ENCODE assay signal across 22 cellular contexts in the genomic region with DNA sequence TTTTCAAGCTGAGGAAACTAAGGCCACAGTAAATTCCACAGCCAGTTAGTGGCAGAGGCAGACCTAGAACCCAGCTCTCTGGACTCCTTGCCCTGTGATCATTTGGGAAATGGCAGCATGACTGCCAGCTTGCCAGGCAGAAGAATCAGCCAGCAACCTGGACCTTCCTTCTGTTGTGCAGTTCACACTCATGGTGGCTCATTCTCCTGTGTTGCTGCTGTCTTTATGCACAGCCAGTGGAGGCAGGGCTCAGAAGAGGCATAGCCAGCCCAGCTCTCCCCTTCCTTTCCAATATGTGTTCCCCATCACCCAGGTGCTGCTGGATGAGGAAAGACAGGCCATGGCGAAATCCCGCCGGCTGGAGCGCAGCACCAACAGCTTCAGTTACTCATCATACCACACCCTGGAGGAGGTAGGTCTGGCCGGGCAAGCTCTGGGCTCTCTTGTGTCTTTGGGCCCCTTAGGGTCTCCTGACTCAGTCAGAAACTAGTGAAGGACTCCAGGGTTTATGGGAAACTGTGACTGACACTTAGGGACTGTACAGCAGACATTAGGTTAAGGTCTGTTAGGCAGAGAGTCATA. TPM values are rescaled to one million over a fixed set of nuclear protein-coding genes. Genes with fewer than 3 reads are reported as not detected.
A peak's percentile ranks its signal among the peaks of the same experiment; 100 is the strongest.
DNase-seq lines count a peak whose midpoint lies in the region; ATAC-seq and TF ChIP-seq lines count a peak whose summit lies in the region.
"Had no signal": no experiment of that assay in that cellular context is flagged by ENCODE, and none has a peak within 500 bp of the region (broad histone marks: within the 10 kb centered on the region; RNA-seq: fewer than 3 reads in every experiment).

No MANE protein-coding gene starts in this region.

- H3K4me3 ChIP-seq in RWPE2 (ENCODE audit: severe bottlenecking) (no peak overlapping the region), coronary artery (no peak overlapping the region), mesenchymal stem cell (ENCODE audit: insufficient read depth in 1 of 2, low read depth in 1 of 2, low read length in 2 of 2) (no peak overlapping the region)
- H3K4me3 ChIP-seq: MG63 had no signal

- peaks cover 9% of the 10 kb centered on the region for H3K9me3 ChIP-seq in RWPE2 (ENCODE audit: severe bottlenecking)
- H3K9me3 ChIP-seq in mesenchymal stem cell (ENCODE audit: control insufficient read depth, low read length), result peaks cover 24% of the 10 kb centered on the region
- H3K9me3 ChIP-seq: MG63, SK-N-SH had no signal

- peak overlapping the region; percentile 16 to 81 for H2BK12ac ChIP-seq in mesenchymal stem cell (ENCODE audit: low read length in 2 of 2)

- H3K4me1 ChIP-seq in RWPE2 (ENCODE audit: insufficient read depth, poor library complexity, severe bottlenecking), result peaks cover 37% of the 10 kb centered on the region
- peaks cover 29% of the 10 kb centered on the region for H3K4me1 ChIP-seq in mesenchymal stem cell (ENCODE audit: control insufficient read depth, insufficient read depth, low read depth, low read length)

- H3K23ac ChIP-seq in mesenchymal stem cell (ENCODE audit: low read length in 2 of 2), result no peak overlapping the region

- no peak overlapping the region for H3K14ac ChIP-seq in mesenchymal stem cell (ENCODE audit: low read length in 2 of 2)

- H3K4me3 Mint-ChIP-seq in stimulated activated effector memory CD8-positive, alpha-beta T cell treated with anti-CD3 and anti-CD28 coated beads, Interleukin-12 subunit alpha, Interleukin-12 subunit beta, amount 100 ng/mL, for 72 hours, result no peak overlapping the region
- H3K4me3 Mint-ChIP-seq: H9 had no signal

- H2BK5ac ChIP-seq in mesenchymal stem cell (ENCODE audit: low read depth, low read length, poor library complexity, severe bottlenecking), result no peak overlapping the region

- H3K36me3 ChIP-seq in RWPE2 (ENCODE audit: low read depth) (no peaks in the 10 kb centered on the region), mesenchymal stem cell (ENCODE audit: control insufficient read depth in 1 of 2, insufficient read depth in 2 of 2, low read depth in 1 of 2, low read length in 2 of 2) (peaks cover 0 to 4% of the 10 kb centered on the region in 2 experiments)
- H3K36me3 ChIP-seq: MG63 had no signal

- 96% methylated on average over 5 of the region's 5 CpGs for WGBS in mesenchymal stem cell

- no peaks in the 10 kb centered on the region for H3K27me3 ChIP-seq in RWPE2 (ENCODE audit: insufficient read depth, poor library complexity, severe bottlenecking)
- H3K27me3 ChIP-seq in mesenchymal stem cell (ENCODE audit: control insufficient read depth in 1 of 2, insufficient read depth in 1 of 2, low read length in 2 of 2), result no peaks in the 10 kb centered on the region
- H3K27me3 ChIP-seq: MG63 had no signal

- peak overlapping the region; percentile 44 for H4K91ac ChIP-seq in mesenchymal stem cell (ENCODE audit: low read length)

- no peak overlapping the region for H3K9ac ChIP-seq in mesenchymal stem cell (ENCODE audit: low read length)
- H3K9ac ChIP-seq: KMS-11, SK-N-SH had no signal

- no peak overlapping the region for H4K8ac ChIP-seq in mesenchymal stem cell (ENCODE audit: low read length)

- TF ChIP-seq CTCF in RWPE2 (IDR thresholded peaks at IDR 0.05; ENCODE audit: poor library complexity, severe bottlenecking) (no peak), coronary artery (IDR thresholded peaks at IDR 0.05) (no peak), GM20000 (IDR thresholded peaks at IDR 0.05; ENCODE audit: extremely low read depth, missing control alignments) (no peak)

- no peak overlapping the region for H2BK120ac ChIP-seq in mesenchymal stem cell (ENCODE audit: low read depth, low read length)

- no peak overlapping the region for H3K27ac Mint-ChIP-seq in stimulated activated effector memory CD8-positive, alpha-beta T cell treated with anti-CD3 and anti-CD28 coated beads, Interleukin-12 subunit alpha, Interleukin-12 subunit beta, amount 100 ng/mL, for 72 hours

- H3K79me1 ChIP-seq in mesenchymal stem cell (replicated peaks; ENCODE audit: low read length, poor library complexity, severe bottlenecking), result no peaks in the 10 kb centered on the region

- peak overlapping the region; percentile 25 for H3K27ac ChIP-seq in RWPE2 (ENCODE audit: poor library complexity, severe bottlenecking)
- H3K27ac ChIP-seq in coronary artery, result no peak overlapping the region
- no peak overlapping the region for H3K27ac ChIP-seq in mesenchymal stem cell (ENCODE audit: low read length, poor library complexity, severe bottlenecking)
- H3K27ac ChIP-seq: KMS-11 had no signal

- H3K36me3 Mint-ChIP-seq in stimulated activated effector memory CD8-positive, alpha-beta T cell treated with anti-CD3 and anti-CD28 coated beads, Interleukin-12 subunit alpha, Interleukin-12 subunit beta, amount 100 ng/mL, for 72 hours, result no peaks in the 10 kb centered on the region

- no peak overlapping the region for H2AFZ ChIP-seq in mesenchymal stem cell (ENCODE audit: low read depth, low read length)

- peaks cover 15% of the 10 kb centered on the region for H3K9me3 Mint-ChIP-seq in stimulated activated effector memory CD8-positive, alpha-beta T cell treated with anti-CD3 and anti-CD28 coated beads, Interleukin-12 subunit alpha, Interleukin-12 subunit beta, amount 100 ng/mL, for 72 hours

- peak overlapping the region in 1 of 2 experiments; percentile 55 for H3K18ac ChIP-seq in mesenchymal stem cell (ENCODE audit: low read depth in 1 of 2, low read length in 2 of 2)

- peak overlapping the region; percentile 88 for H2AK5ac ChIP-seq in mesenchymal stem cell (ENCODE audit: low read length, severe bottlenecking)

- peaks cover 15% of the 10 kb centered on the region for H3K4me1 Mint-ChIP-seq in stimulated activated effector memory CD8-positive, alpha-beta T cell treated with anti-CD3 and anti-CD28 coated beads, Interleukin-12 subunit alpha, Interleukin-12 subunit beta, amount 100 ng/mL, for 72 hours

- DNase-seq in RWPE2 (ENCODE audit: low spot score) (peak; percentile 57), coronary artery (ENCODE audit: low spot score) (peak; percentile 28), mesenchymal stem cell (no peak), GOT3 (lab: John Stamatoyannopoulos, UW) (no peak), GM20000 (ENCODE audit: low spot score) (no peak), dermis blood vessel endothelial cell (no peak)
- no peak for DNase-seq in stimulated activated effector memory CD8-positive, alpha-beta T cell treated with anti-CD3 and anti-CD28 coated beads, Interleukin-12 subunit alpha, Interleukin-12 subunit beta, amount 100 ng/mL, for 72 hours (ENCODE audit: low spot score in 2 of 2)
- DNase-seq: ACHN, AML-193, COR-L47, GF-D8, H9, MG63, NCI-H1092, NCI-H146, NCI-H2081 treated with DMSO at 0.1 percent for 48 hours, NCI-H524, SK-N-SH had no signal

- ATAC-seq in RWPE2 (ENCODE audit: low read depth) (no peak), HG03432 (IDR thresholded peaks at IDR 0.05; ENCODE audit: unreplicated experiment) (no peak)
- peak; percentile 31 for ATAC-seq in stimulated activated effector memory CD8-positive, alpha-beta T cell treated with anti-CD3 and anti-CD28 coated beads, Interleukin-12 subunit alpha, Interleukin-12 subunit beta, amount 100 ng/mL, for 72 hours
- ATAC-seq: Right ventricle myocardium inferior had no signal

- H2BK15ac ChIP-seq in mesenchymal stem cell (ENCODE audit: low read depth, poor library complexity, severe bottlenecking), result peak overlapping the region; percentile 15

- no peak overlapping the region for H3K4ac ChIP-seq in mesenchymal stem cell (ENCODE audit: low read depth in 1 of 2, low read length in 2 of 2)

- no peak overlapping the region for H3K4me2 ChIP-seq in mesenchymal stem cell (ENCODE audit: low read length, poor library complexity, severe bottlenecking)
- H3K4me2 ChIP-seq: KMS-11, SK-N-SH had no signal

RNA-seq across cellular contexts. Expression of gene CPA5, which starts 14.8 kb away (rescaled TPM):
- 0.26 TPM for polyA plus RNA-seq in mesenchymal stem cell (2013, experiment 1 of 2)
- 0.14 TPM for polyA plus RNA-seq in mesenchymal stem cell (2013, experiment 2 of 2)
- total RNA-seq in dermis blood vessel endothelial cell, result not detected in 2 replicates
- total RNA-seq: H9, Right ventricle myocardium inferior had no signal

RNA-seq across cellular contexts. Expression of gene CPA1, which starts 20.9 kb away (rescaled TPM):
- 0.12 TPM for polyA plus RNA-seq in mesenchymal stem cell (2013, experiment 1 of 2)
- polyA plus RNA-seq in mesenchymal stem cell (2013, experiment 2 of 2), result 0.29 TPM
- not detected in 2 replicates for total RNA-seq in dermis blood vessel endothelial cell
- total RNA-seq: Daoy, H9, Right ventricle myocardium inferior had no signal

Comparison
In these comparisons a context has a peak if more than half of its experiments do, and no peak if none do; other contexts are left out.
1. DNase-seq: peak in RWPE2 (single experiment) and coronary artery (single experiment); none in mesenchymal stem cell (single experiment), stimulated activated effector memory CD8-positive, alpha-beta T cell treated with anti-CD3 and anti-CD28 coated beads, Interleukin-12 subunit alpha, Interleukin-12 subunit beta, amount 100 ng/mL, for 72 hours (0 of 2), GOT3 (single experiment), GM20000 (single experiment) and dermis blood vessel endothelial cell (single experiment).